In genomic region chr7:90390926-90391325, GRCh38 we compare ENCODE assay signal across 27 cellular contexts.
"Had no signal": no experiment of that assay in that cellular context is flagged by ENCODE, and none has a peak within 500 bp of the region (broad histone marks: within the 10 kb centered on the region; RNA-seq: fewer than 3 reads in every experiment).

No MANE protein-coding gene starts in this region.

- H3K27ac ChIP-seq: colonic mucosa, coronary artery, dorsolateral prefrontal cortex, epithelial cell of prostate, esophagus muscularis mucosa, esophagus squamous epithelium, foreskin keratinocyte, gastrocnemius medialis, gastroesophageal sphincter, heart left ventricle, heart right ventricle, hepatocyte had no signal

- H3K4me2 ChIP-seq: hepatocyte had no signal

- H3K36me3 ChIP-seq: colonic mucosa had no signal

- H3K4me3 ChIP-seq: colonic mucosa, coronary artery, dorsolateral prefrontal cortex, esophagus muscularis mucosa, esophagus squamous epithelium, gastrocnemius medialis, gastroesophageal sphincter, heart left ventricle, heart right ventricle, hepatocyte had no signal

- H3K79me2 ChIP-seq: hepatocyte had no signal

- H3K27me3 ChIP-seq: colonic mucosa, dorsolateral prefrontal cortex, esophagus muscularis mucosa, esophagus squamous epithelium, foreskin keratinocyte, gastrocnemius medialis, gastroesophageal sphincter, heart left ventricle, heart right ventricle, hepatocyte had no signal

- ATAC-seq: effector memory CD8-positive, alpha-beta T cell; esophagus mucosa; foreskin keratinocyte; gastrocnemius medialis; gastroesophageal sphincter; heart left ventricle; heart right ventricle had no signal

- H3K4me1 ChIP-seq: colonic mucosa, esophagus muscularis mucosa, esophagus squamous epithelium, gastrocnemius medialis, gastroesophageal sphincter, heart left ventricle, heart right ventricle had no signal

- H3K9me3 ChIP-seq: colonic mucosa, esophagus muscularis mucosa, esophagus squamous epithelium, gastrocnemius medialis, gastroesophageal sphincter had no signal

- H2AFZ ChIP-seq: hepatocyte had no signal

- FAIRE-seq: colon, endometrium, frontal cortex had no signal

- DNase-seq: colonic mucosa; cortex of kidney; dorsolateral prefrontal cortex; effector CD4-positive, alpha-beta T cell; effector CD8-positive, alpha-beta T cell; effector memory CD4-positive, alpha-beta T cell; effector memory CD8-positive, alpha-beta T cell; endodermal cell; erythroblast; esophagus squamous epithelium; foreskin fibroblast; foreskin keratinocyte; foreskin melanocyte; gastrocnemius medialis; glutamatergic neuron; head of caudate nucleus; heart left ventricle; heart right ventricle had no signal
